Comparison of ENCODE assay signal across 1 cellular context in the genomic region with DNA sequence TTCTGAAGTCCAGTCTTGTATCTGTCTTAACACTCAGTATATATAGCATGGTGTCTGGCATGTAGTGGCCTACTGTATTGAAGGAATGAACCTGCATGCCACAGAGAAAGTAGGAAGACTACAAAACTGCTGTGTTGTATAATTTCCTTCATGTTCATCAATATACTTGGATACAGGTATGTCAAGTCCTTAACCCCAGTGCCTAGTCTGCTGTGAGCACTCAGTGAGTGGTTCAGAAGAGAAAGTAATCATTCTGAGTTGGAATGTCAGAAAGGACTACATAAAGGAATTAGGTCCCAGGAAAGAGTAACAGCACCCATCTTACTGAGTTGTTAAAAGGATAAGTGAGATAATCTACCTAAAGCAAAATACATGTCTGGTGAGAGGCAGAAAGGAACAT.
TF ChIP-seq lines count a peak whose summit lies in the region.

No MANE protein-coding gene starts in this region.

TF ChIP-seq in K562, 482 proteins besides CTCF, POLR2A, EP300 and RAD21:
- TF ChIP-seq ZNF316 (IDR thresholded peaks at IDR 0.05), result 0 out of 2 replicates have a peak, but pooled peaks have one; percentile 8
- no peak for TF ChIP-seq PCBP1 (IDR thresholded peaks at IDR 0.05; ENCODE audit: low read depth, low read length, poor library complexity, severe bottlenecking)
TF ChIP-seq in K562: peak in this region for 1.
